ENCODE assay signal across 1 cellular context in the genomic region with DNA sequence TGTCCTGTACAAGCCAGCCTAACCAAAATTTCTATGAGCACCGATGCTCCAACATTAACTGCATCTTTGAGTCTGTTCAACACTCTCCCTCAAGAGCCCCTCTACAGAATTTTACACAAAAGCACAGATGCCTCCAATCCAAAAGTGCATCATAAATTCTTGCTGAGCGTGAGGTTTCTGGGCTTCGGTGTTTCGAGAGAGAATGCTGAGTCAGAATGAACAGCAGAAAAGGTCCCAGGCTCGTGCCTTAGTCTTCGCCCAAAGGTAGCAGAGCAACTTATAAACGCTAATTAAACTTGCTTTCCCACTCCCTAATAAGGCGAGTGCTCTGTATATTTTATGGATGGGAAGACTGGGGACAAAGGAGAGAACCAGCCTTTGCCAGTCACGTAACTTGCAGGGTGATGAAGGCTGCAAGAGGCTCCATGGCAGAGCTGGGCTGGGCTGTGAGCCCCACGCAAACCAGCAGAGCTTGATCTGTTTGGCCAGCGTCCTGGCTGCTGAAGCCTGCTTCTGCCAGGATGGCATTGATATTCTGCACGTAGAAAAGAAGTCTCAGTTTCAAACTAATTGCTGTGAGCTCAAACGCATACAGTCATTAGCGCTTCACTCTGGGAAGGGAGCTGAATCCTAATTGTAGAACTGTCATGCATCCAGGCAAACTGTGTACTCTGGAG.
TF ChIP-seq lines count a peak whose summit lies in the region.

No MANE protein-coding gene starts in this region.

TF ChIP-seq in SK-N-SH, 30 proteins besides CTCF, POLR2A, EP300 and RAD21 (continued from another document):
- TF ChIP-seq ZBTB33 (IDR thresholded peaks at IDR 0.05; ENCODE audit: borderline replicate concordance, low read depth) (no peak), GATA2 (CRISPR knock-in tag; IDR thresholded peaks at IDR 0.05) (no peak), POLR2AphosphoS5 (IDR thresholded peaks at IDR 0.05; ENCODE audit: low read depth, low read length) (no peak), RCOR1 (IDR thresholded peaks at IDR 0.05; ENCODE audit: low read length) (no peak)
- TF ChIP-seq, protein P1, sequence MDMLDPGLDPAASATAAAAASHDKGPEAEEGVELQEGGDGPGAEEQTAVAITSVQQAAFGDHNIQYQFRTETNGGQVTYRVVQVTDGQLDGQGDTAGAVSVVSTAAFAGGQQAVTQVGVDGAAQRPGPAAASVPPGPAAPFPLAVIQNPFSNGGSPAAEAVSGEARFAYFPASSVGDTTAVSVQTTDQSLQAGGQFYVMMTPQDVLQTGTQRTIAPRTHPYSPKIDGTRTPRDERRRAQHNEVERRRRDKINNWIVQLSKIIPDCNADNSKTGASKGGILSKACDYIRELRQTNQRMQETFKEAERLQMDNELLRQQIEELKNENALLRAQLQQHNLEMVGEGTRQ (IDR thresholded peaks at IDR 0.05; ENCODE audit: borderline replicate concordance, low read depth, low read length): no peak
